1 cellular context compared by ENCODE assay signal in genomic region chr4:76435689-76436176, GRCh38.
TF ChIP-seq lines count a peak whose summit lies in the region.

No MANE protein-coding gene starts in this region.

TF ChIP-seq in endothelial cell of umbilical vein, 7 proteins besides CTCF, POLR2A, EP300 and RAD21:
- TF ChIP-seq POLR2AphosphoS5 (IDR thresholded peaks at IDR 0.05; ENCODE audit: insufficient read depth, low read depth, low read length) = no peak
- no peak for TF ChIP-seq FOS (IDR thresholded peaks at IDR 0.05; ENCODE audit: borderline replicate concordance, insufficient read depth, low read length)
- TF ChIP-seq JUN (IDR thresholded peaks at IDR 0.05; ENCODE audit: borderline replicate concordance, insufficient read depth, insufficient read length, low read depth) = no peak
- peak; percentile 6 for TF ChIP-seq EZH2 (IDR thresholded peaks at IDR 0.05; ENCODE audit: borderline replicate concordance, low read depth, low read length, severe bottlenecking)
